29 cellular contexts compared by ENCODE assay signal in genomic region chr17:39101139-39101538, GRCh38. TPM values are rescaled to one million over a fixed set of nuclear protein-coding genes. Genes with fewer than 3 reads are reported as not detected.
DNase-seq lines count a peak whose midpoint lies in the region; ATAC-seq and TF ChIP-seq lines count a peak whose summit lies in the region.
"Had no signal": no experiment of that assay in that cellular context is flagged by ENCODE, and none has a peak within 500 bp of the region (broad histone marks: within the 10 kb centered on the region; RNA-seq: fewer than 3 reads in every experiment).

No MANE protein-coding gene starts in this region.

- no peak overlapping the region for H3K4me3 ChIP-seq in AG04450 (ENCODE audit: low read depth, low read length)
- H3K4me3 ChIP-seq in CD8-positive, alpha-beta T cell (ENCODE audit: low read depth, low read length), result no peak overlapping the region
- H3K4me3 ChIP-seq in osteoblast (ENCODE audit: insufficient read depth, low read length), result no peak overlapping the region
- H3K4me3 ChIP-seq in GM23248, result no peak overlapping the region
- H3K4me3 ChIP-seq in esophagus muscularis mucosa, result no peak overlapping the region
- H3K4me3 ChIP-seq: GM12878, MG63, PC-9, SJSA1 had no signal

- peak overlapping the region; percentile 11 for H3K27ac ChIP-seq in AG04450 (ENCODE audit: low read depth, low read length)
- no peak overlapping the region for H3K27ac ChIP-seq in CD8-positive, alpha-beta T cell (ENCODE audit: low read depth, low read length)
- H3K27ac ChIP-seq in osteoblast (ENCODE audit: low read depth, low read length), result no peak overlapping the region
- no peak overlapping the region for H3K27ac ChIP-seq in GM23248
- H3K27ac ChIP-seq in esophagus muscularis mucosa (replicated peaks in 1 of 4), result no peak overlapping the region
- H3K27ac ChIP-seq: 22Rv1, PC-9, SJSA1 had no signal

- 83 to 84% methylated on average over 11 of the region's 11 CpGs for WGBS in GM23248 (ENCODE audit: low coverage in 1 of 2, low lambda C conversion rate in 2 of 2, missing lambda C conversion rate in 2 of 2), 2 experiments
- 92% methylated on average over 11 of the region's 11 CpGs for WGBS in esophagus muscularis mucosa

- no peaks in the 10 kb centered on the region for H3K27me3 Mint-ChIP-seq in activated CD4-positive, alpha-beta T cell treated with anti-CD3 and anti-CD28 coated beads for 36 hours
- peaks cover 6% of the 10 kb centered on the region for H3K27me3 Mint-ChIP-seq in activated CD4-positive, alpha-beta T cell treated with anti-CD3 and anti-CD28 coated beads, Interleukin-2, amount 10 ng/mL, durations not matched to agents 24 days and 14 days
- H3K27me3 Mint-ChIP-seq in CD8-positive, alpha-beta T cell (ENCODE audit: low read depth), result no peaks in the 10 kb centered on the region
- H3K27me3 Mint-ChIP-seq: CD8-positive, alpha-beta memory T cell had no signal

- POLR2A ChIA-PET in activated CD4-positive, alpha-beta T cell treated with anti-CD3 and anti-CD28 coated beads for 36 hours (lab: Charles Lee), result interaction anchor here (0.5 kb wide), 1 partner anchor 249 kb away, joined by 3 read pairs; no protein-coding TSS in a partner anchor
- POLR2A ChIA-PET in AG04450 (lab: Yijun Ruan, JAX), result no interaction called here
- POLR2A ChIA-PET in CD8-positive, alpha-beta T cell (lab: Charles Lee), result interaction anchor here (0.9 to 2.1 kb wide), 2 partner anchors 44 to 52 kb away, joined by 3 to 9 read pairs; partner anchors contain the start of gene PLXDC1

- peak overlapping the region; percentile 34 for H3K27ac Mint-ChIP-seq in activated CD4-positive, alpha-beta T cell treated with anti-CD3 and anti-CD28 coated beads for 36 hours
- H3K27ac Mint-ChIP-seq in activated CD4-positive, alpha-beta T cell treated with anti-CD3 and anti-CD28 coated beads, Interleukin-2, amount 10 ng/mL, durations not matched to agents 24 days and 14 days, result no peak overlapping the region
- peak overlapping the region; percentile 83 for H3K27ac Mint-ChIP-seq in CD8-positive, alpha-beta T cell

- TF ChIP-seq CTCF in AG04450 (IDR thresholded peaks at IDR 0.05; ENCODE audit: low read depth, low read length) (no peak), osteoblast (IDR thresholded peaks at IDR 0.05; ENCODE audit: extremely low read depth, low read depth, low read length) (no peak), esophagus muscularis mucosa (IDR thresholded peaks at IDR 0.05) (no peak)
- TF ChIP-seq CTCF in CD8-positive, alpha-beta T cell (IDR thresholded peaks at IDR 0.05), result no peak

- no peaks in the 10 kb centered on the region for H3K36me3 ChIP-seq in CD8-positive, alpha-beta T cell (ENCODE audit: insufficient read depth, low read length)
- no peaks in the 10 kb centered on the region for H3K36me3 ChIP-seq in osteoblast (ENCODE audit: insufficient read depth, low read length)
- H3K36me3 ChIP-seq in GM23248 (ENCODE audit: low read depth), result no peaks in the 10 kb centered on the region
- no peaks in the 10 kb centered on the region for H3K36me3 ChIP-seq in esophagus muscularis mucosa
- H3K36me3 ChIP-seq: BE2C, MG63, SJSA1 had no signal

- peaks cover 48% of the 10 kb centered on the region for H3K4me1 Mint-ChIP-seq in activated CD4-positive, alpha-beta T cell treated with anti-CD3 and anti-CD28 coated beads for 36 hours
- peaks cover 19% of the 10 kb centered on the region for H3K4me1 Mint-ChIP-seq in activated CD4-positive, alpha-beta T cell treated with anti-CD3 and anti-CD28 coated beads, Interleukin-2, amount 10 ng/mL, durations not matched to agents 24 days and 14 days
- H3K4me1 Mint-ChIP-seq in CD8-positive, alpha-beta T cell (ENCODE audit: low read depth), result peaks cover 58% of the 10 kb centered on the region

- DNase-seq in activated CD4-positive, alpha-beta T cell treated with anti-CD3 and anti-CD28 coated beads for 36 hours, result no peak
- no peak for DNase-seq in activated CD4-positive, alpha-beta T cell treated with anti-CD3 and anti-CD28 coated beads, Interleukin-2, amount 10 ng/mL, durations not matched to agents 24 days and 14 days
- DNase-seq in AG04450 (ENCODE audit: low read depth, low spot score) (no peak), osteoblast (ENCODE audit: insufficient read length, low spot score, missing footprints) (peak; percentile 30), GM23248 (no peak), esophagus muscularis mucosa (ENCODE audit: extremely low spot score) (no peak)
- no peak for DNase-seq in CD8-positive, alpha-beta T cell
- DNase-seq: BE2C; CD8-positive, alpha-beta memory T cell; DMS 273 treated with DMSO at 0.1 percent for 48 hours; DMS79; EL; GDM1; HCEC 1CT; IMR-90; KG1; MG63; NCI-H1105 treated with DMSO at 0.1 percent for 48 hours; NCI-H146; NCI-H1930; NCI-H446; NCI-H524 treated with DMSO at 0.1 percent for 48 hours; NCI-H82; NK-92 treated with Interleukin-12 subunit alpha and Interleukin-12 subunit beta, amount 100 ng/mL, for 24 hours; PC-9; Right ventricle myocardium superior had no signal

- H3K4me2 ChIP-seq in osteoblast (ENCODE audit: insufficient read depth, low read length) (no peak overlapping the region), GM23248 (ENCODE audit: unreplicated experiment) (no peak overlapping the region)
- H3K4me2 ChIP-seq: PC-9 had no signal

- in situ Hi-C loops in GM23248 (cut with MboI), result no loop called here

- no peaks in the 10 kb centered on the region for H3K9me2 ChIP-seq in GM23248 (ENCODE audit: insufficient read depth)

- no peak for TF ChIP-seq EP300 in esophagus muscularis mucosa (IDR thresholded peaks at IDR 0.05)

- no peak overlapping the region for H2AFZ ChIP-seq in osteoblast (ENCODE audit: low read length)
- no peak overlapping the region for H2AFZ ChIP-seq in GM23248
- H2AFZ ChIP-seq: PC-9 had no signal

- peaks cover 52% of the 10 kb centered on the region for H3K4me1 ChIP-seq in CD8-positive, alpha-beta T cell (ENCODE audit: insufficient read depth, low read length)
- H3K4me1 ChIP-seq in osteoblast (ENCODE audit: insufficient read depth, low read length) (peaks cover 3% of the 10 kb centered on the region), GM23248 (ENCODE audit: insufficient read depth) (no peaks in the 10 kb centered on the region), esophagus muscularis mucosa (peaks cover 13 to 40% (median 29%) of the 10 kb centered on the region in 4 donors)
- H3K4me1 ChIP-seq: SJSA1 had no signal

- no peaks in the 10 kb centered on the region for H3F3A ChIP-seq in GM23248 (ENCODE audit: insufficient read depth)

- CTCF ChIA-PET in activated CD4-positive, alpha-beta T cell treated with anti-CD3 and anti-CD28 coated beads for 36 hours (lab: Charles Lee), result interaction anchor here (0.6 to 0.7 kb wide), 3 partner anchors 14 to 278 kb away, joined by 3 read pairs; no protein-coding TSS in a partner anchor
- CTCF ChIA-PET in AG04450 (lab: Charles Lee), result interaction anchor here (1.7 kb wide), 1 partner anchor 118 kb away, joined by 6 read pairs; no protein-coding TSS in a partner anchor
- CTCF ChIA-PET in CD8-positive, alpha-beta T cell (lab: Charles Lee), result interaction anchor here (1.4 to 3.2 kb wide), 4 partner anchors 9 to 74 kb away, joined by 3 to 18 read pairs (median 11); partner anchors contain the start of gene PLXDC1

- no peaks in the 10 kb centered on the region for H3K9me3 Mint-ChIP-seq in activated CD4-positive, alpha-beta T cell treated with anti-CD3 and anti-CD28 coated beads for 36 hours (ENCODE audit: low read depth)
- H3K9me3 Mint-ChIP-seq in activated CD4-positive, alpha-beta T cell treated with anti-CD3 and anti-CD28 coated beads, Interleukin-2, amount 10 ng/mL, durations not matched to agents 24 days and 14 days, result no peaks in the 10 kb centered on the region
- no peaks in the 10 kb centered on the region for H3K9me3 Mint-ChIP-seq in CD8-positive, alpha-beta T cell
- H3K9me3 Mint-ChIP-seq: CD8-positive, alpha-beta memory T cell had no signal

- ATAC-seq in activated CD4-positive, alpha-beta T cell treated with anti-CD3 and anti-CD28 coated beads for 36 hours, result no peak
- ATAC-seq in CD8-positive, alpha-beta T cell, result no peak
- ATAC-seq: GM12878 had no signal

- H3K27me3 ChIP-seq in AG04450 (ENCODE audit: control insufficient read depth, insufficient read depth, low read length), result peaks cover 33% of the 10 kb centered on the region
- H3K27me3 ChIP-seq in CD8-positive, alpha-beta T cell (ENCODE audit: insufficient read depth, low read length), result no peaks in the 10 kb centered on the region
- peaks cover 35% of the 10 kb centered on the region for H3K27me3 ChIP-seq in osteoblast (ENCODE audit: insufficient read depth, low read length)
- no peaks in the 10 kb centered on the region; the same call in none of the 2 replicates for H3K27me3 ChIP-seq in GM23248 (replicated peaks; ENCODE audit: insufficient read depth)
- no peaks in the 10 kb centered on the region for H3K27me3 ChIP-seq in esophagus muscularis mucosa
- H3K27me3 ChIP-seq: BE2C, MG63 had no signal

- H3K36me3 Mint-ChIP-seq in activated CD4-positive, alpha-beta T cell treated with anti-CD3 and anti-CD28 coated beads for 36 hours (ENCODE audit: low read depth), result no peaks in the 10 kb centered on the region
- H3K36me3 Mint-ChIP-seq in activated CD4-positive, alpha-beta T cell treated with anti-CD3 and anti-CD28 coated beads, Interleukin-2, amount 10 ng/mL, durations not matched to agents 24 days and 14 days (ENCODE audit: low read depth), result no peaks in the 10 kb centered on the region
- H3K36me3 Mint-ChIP-seq in CD8-positive, alpha-beta T cell, result peaks cover 2% of the 10 kb centered on the region
- H3K36me3 Mint-ChIP-seq: CD8-positive, alpha-beta memory T cell had no signal

- TF ChIP-seq POLR2A in esophagus muscularis mucosa (IDR thresholded peaks at IDR 0.05; ENCODE audit: low read depth), result no peak

- H4K20me1 ChIP-seq in osteoblast (ENCODE audit: insufficient read depth, low read length), result no peaks in the 10 kb centered on the region
- H4K20me1 ChIP-seq in GM23248 (ENCODE audit: insufficient read depth), result no peaks in the 10 kb centered on the region

- H3K9me3 ChIP-seq in AG04450 (ENCODE audit: control insufficient read depth, insufficient read depth, low read length), result no peaks in the 10 kb centered on the region
- H3K9me3 ChIP-seq in CD8-positive, alpha-beta T cell (ENCODE audit: low read length), result no peaks in the 10 kb centered on the region
- H3K9me3 ChIP-seq in osteoblast (ENCODE audit: low read depth, low read length), result no peaks in the 10 kb centered on the region
- no peaks in the 10 kb centered on the region for H3K9me3 ChIP-seq in GM23248 (ENCODE audit: low read depth)
- H3K9me3 ChIP-seq in esophagus muscularis mucosa, result no peaks in the 10 kb centered on the region
- H3K9me3 ChIP-seq: BE2C, MG63, SJSA1 had no signal

- H3K79me2 ChIP-seq in osteoblast (ENCODE audit: insufficient read depth, low read length), result no peaks in the 10 kb centered on the region
- no peaks in the 10 kb centered on the region for H3K79me2 ChIP-seq in GM23248 (ENCODE audit: insufficient read depth)

- no peak overlapping the region for H3K9ac ChIP-seq in GM23248

- no peak overlapping the region for H3K4me3 Mint-ChIP-seq in activated CD4-positive, alpha-beta T cell treated with anti-CD3 and anti-CD28 coated beads for 36 hours
- H3K4me3 Mint-ChIP-seq in activated CD4-positive, alpha-beta T cell treated with anti-CD3 and anti-CD28 coated beads, Interleukin-2, amount 10 ng/mL, durations not matched to agents 24 days and 14 days, result no peak overlapping the region
- H3K4me3 Mint-ChIP-seq in CD8-positive, alpha-beta T cell, result no peak overlapping the region
- H3K4me3 Mint-ChIP-seq: CD8-positive, alpha-beta memory T cell had no signal

- intact Hi-C loops in activated CD4-positive, alpha-beta T cell treated with anti-CD3 and anti-CD28 coated beads for 36 hours (cut with DNase I, micrococcal nuclease), result no loop called here
- intact Hi-C loops in activated CD4-positive, alpha-beta T cell treated with anti-CD3 and anti-CD28 coated beads, Interleukin-2, amount 10 ng/mL, durations not matched to agents 24 days and 14 days (cut with micrococcal nuclease), result no loop called here
- intact Hi-C loops in CD8-positive, alpha-beta T cell (cut with DNase I, micrococcal nuclease), result no loop called here
- intact Hi-C loops in esophagus muscularis mucosa (cut with DNase I), result no loop called here

RNA-seq across cellular contexts. Expression of gene PLXDC1, which starts 50.3 kb away (rescaled TPM):
- 1 to 10 TPM; 1.2 to 2.4 TPM for total RNA-seq in activated CD4-positive, alpha-beta T cell treated with anti-CD3 and anti-CD28 coated beads for 36 hours
- 0.16 and 0.43 TPM in 2 replicates for total RNA-seq in activated CD4-positive, alpha-beta T cell treated with anti-CD3 and anti-CD28 coated beads, Interleukin-2, amount 10 ng/mL, durations not matched to agents 24 days and 14 days
- polyA plus RNA-seq in AG04450 (2011; rRNA removed), result 1.9 and 2.1 TPM in 2 replicates
- polyA minus RNA-seq in AG04450 (2011; rRNA and poly(A)+ RNA removed), result 1.3 and 3.1 TPM in 2 replicates
- total RNA-seq in CD8-positive, alpha-beta T cell, result 10 to 100 TPM; 66.5 to 75.7 TPM
- total RNA-seq in osteoblast, result 2.9 and 3.8 TPM in 2 replicates
- total RNA-seq in GM23248 (2014; rRNA removed; shearing (Covaris generic)), result not detected in 2 replicates
- polyA plus RNA-seq in GM23248 (2016; fragmentation: Nextera tagmentation; extraction: Ambion mirVana), result 0.24 and 0.71 TPM in 2 replicates
- total RNA-seq in esophagus muscularis mucosa, result 10 to 100 TPM in 2 of 4 donors, 1 to 10 TPM in 2; 7.5 to 17.0 (median 11.0) TPM
- total RNA-seq: GM12878, SJSA1 had no signal
